Comparison of ENCODE assay signal across 1 cellular context in the genomic region with DNA sequence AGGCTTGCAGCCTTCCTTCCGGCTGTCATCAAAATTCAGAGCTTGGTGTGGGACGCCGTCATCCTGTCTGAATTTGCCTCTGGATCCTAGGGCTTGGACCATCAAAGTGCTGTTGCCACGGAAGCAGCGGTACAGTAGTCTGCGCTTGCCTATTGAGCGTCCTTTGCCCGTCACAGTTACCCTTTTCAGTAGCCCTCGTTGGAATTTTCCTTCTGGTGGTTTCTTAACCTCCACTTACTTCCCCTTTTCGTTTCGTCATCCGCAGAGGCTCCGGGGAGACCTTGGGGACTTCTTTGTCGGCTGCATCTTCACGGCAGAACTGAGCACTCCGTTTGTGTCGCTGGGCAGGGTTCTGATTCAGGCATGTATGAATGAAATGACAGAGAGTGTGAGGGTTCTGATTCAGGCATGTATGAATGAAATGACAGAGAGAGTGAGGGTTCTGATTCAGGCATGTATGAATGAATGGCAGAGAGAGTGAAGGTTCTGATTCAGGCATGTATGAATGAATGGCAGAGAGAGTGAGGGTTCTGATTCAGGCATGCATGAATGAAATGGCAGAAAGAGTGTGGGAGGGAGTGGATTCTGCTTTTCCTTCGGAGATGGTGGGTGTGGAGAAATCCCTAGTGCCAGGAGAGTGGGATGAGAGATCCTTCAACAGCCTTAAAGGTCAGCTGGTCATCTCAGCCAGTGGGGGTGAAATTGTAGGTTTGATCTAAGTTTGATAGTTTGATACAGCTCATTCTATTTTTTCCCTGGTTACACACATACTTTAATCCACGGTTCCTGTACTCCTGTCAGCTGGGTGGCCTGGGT.
TF ChIP-seq lines count a peak whose summit lies in the region.

No MANE protein-coding gene starts in this region.

TF ChIP-seq in K562, 482 proteins besides CTCF, POLR2A, EP300 and RAD21:
- TF ChIP-seq ZNF766 (CRISPR knock-in tag; conservative IDR thresholded peaks at IDR 0.05) (0 out of 2 replicates have a peak, but pooled peaks have one; percentile 38), MAFF (IDR thresholded peaks at IDR 0.05; ENCODE audit: low read length) (no peak)
